Comparison of ENCODE assay signal across 20 cellular contexts in the genomic region with DNA sequence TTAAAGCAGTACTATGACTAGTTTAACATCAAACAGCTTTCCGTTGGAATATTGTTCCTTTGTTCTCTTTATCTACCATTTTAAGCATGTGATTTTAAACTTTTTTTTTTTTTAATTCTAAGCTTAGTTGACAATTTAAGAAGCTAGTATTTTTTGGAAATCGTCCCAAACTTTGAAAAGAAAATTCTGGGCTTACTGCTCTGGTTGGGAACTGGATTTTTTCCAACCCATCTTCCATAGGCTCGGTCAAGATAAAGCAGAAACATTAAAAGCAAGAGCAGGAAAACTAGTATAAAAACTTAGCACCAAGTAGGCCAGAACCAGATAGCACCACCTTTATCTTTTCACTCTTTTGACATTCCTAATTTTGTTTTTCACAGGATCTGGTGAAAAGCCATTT. TPM values are rescaled to one million over a fixed set of nuclear protein-coding genes. Genes with fewer than 3 reads are reported as not detected.
DNase-seq lines count a peak whose midpoint lies in the region; ATAC-seq, FAIRE-seq and TF ChIP-seq lines count a peak whose summit lies in the region.
"Had no signal": no experiment of that assay in that cellular context is flagged by ENCODE, and none has a peak within 500 bp of the region (broad histone marks: within the 10 kb centered on the region; RNA-seq: fewer than 3 reads in every experiment).

No MANE protein-coding gene starts in this region.

- peaks cover 41% of the 10 kb centered on the region for H3K36me3 Mint-ChIP-seq in HFFc6 (ENCODE audit: low read depth)
- peaks cover 21% of the 10 kb centered on the region for H3K36me3 Mint-ChIP-seq in mesothelial cell of epicardium

- in situ Hi-C loops in G401 (cut with HindIII; ENCODE audit: low sequenced_read_pairs), result no loop called here

- H3K4me3 Mint-ChIP-seq in HFFc6, result no peak overlapping the region
- H3K4me3 Mint-ChIP-seq in mesothelial cell of epicardium, result no peak overlapping the region
- H3K4me3 Mint-ChIP-seq: CD4-positive, alpha-beta memory T cell had no signal

- H3K27ac Mint-ChIP-seq in HFFc6 (peak overlapping the region; percentile 52; the same call in 1 of the 2 replicates), mesothelial cell of epicardium (peak overlapping the region; percentile 86)

- peak; percentile 47 for FAIRE-seq in G401.6 (lab: Jason Lieb, UNC)
- FAIRE-seq: A549, GM19239 had no signal

- H3K9me3 Mint-ChIP-seq in HFFc6 (no peaks in the 10 kb centered on the region), mesothelial cell of epicardium (no peaks in the 10 kb centered on the region)
- H3K9me3 Mint-ChIP-seq: CD4-positive, alpha-beta memory T cell had no signal

- no peak for ATAC-seq in SK-N-SH treated with all-trans-retinoic acid at 6 μM for 48 hours
- ATAC-seq: A549 had no signal

- H3K4me1 Mint-ChIP-seq in HFFc6 (ENCODE audit: low read depth) (peaks cover 42% of the 10 kb centered on the region), mesothelial cell of epicardium (peaks cover 14% of the 10 kb centered on the region)

- peaks cover 2% of the 10 kb centered on the region; the same call in 1 of the 2 replicates for H3K27me3 Mint-ChIP-seq in HFFc6 (ENCODE audit: insufficient read depth)
- H3K27me3 Mint-ChIP-seq in mesothelial cell of epicardium (ENCODE audit: low read depth), result no peaks in the 10 kb centered on the region
- H3K27me3 Mint-ChIP-seq: CD4-positive, alpha-beta memory T cell had no signal

- DNase-seq in HFFc6 (no peak), fibroblast of peridontal ligament (ENCODE audit: extremely low read depth) (peak; percentile 48), mesothelial cell of epicardium (ENCODE audit: low spot score in 2 of 2, unreplicated experiment in 2 of 2) (no peak), GM10266 (ENCODE audit: extremely low spot score) (no peak), Ammon's horn (ENCODE audit: low spot score) (no peak), G401 (ENCODE audit: low spot score) (no peak)
- DNase-seq: 8988T; ACHN; AML-193; C1 segment of cervical spinal cord; Calu3; CD4-positive, alpha-beta memory T cell; COR-L47; DND-41; GF-D8; GOT3 had no signal

- TF ChIP-seq CTCF in HFFc6 (IDR thresholded peaks at IDR 0.05), result no peak
- TF ChIP-seq CTCF in mesothelial cell of epicardium (IDR thresholded peaks at IDR 0.05; ENCODE audit: unreplicated experiment), result no peak
- TF ChIP-seq CTCF in GM10266 (IDR thresholded peaks at IDR 0.05; ENCODE audit: control insufficient read depth, insufficient read depth, low read depth, missing control alignments), result no peak

TF ChIP-seq in SK-N-SH treated with all-trans-retinoic acid at 6 μM for 48 hours, 23 proteins besides CTCF, POLR2A, EP300 and RAD21:
- no peak for TF ChIP-seq ESRRG (CRISPR knock-in tag; IDR thresholded peaks at IDR 0.05)
- TF ChIP-seq, protein P1, sequence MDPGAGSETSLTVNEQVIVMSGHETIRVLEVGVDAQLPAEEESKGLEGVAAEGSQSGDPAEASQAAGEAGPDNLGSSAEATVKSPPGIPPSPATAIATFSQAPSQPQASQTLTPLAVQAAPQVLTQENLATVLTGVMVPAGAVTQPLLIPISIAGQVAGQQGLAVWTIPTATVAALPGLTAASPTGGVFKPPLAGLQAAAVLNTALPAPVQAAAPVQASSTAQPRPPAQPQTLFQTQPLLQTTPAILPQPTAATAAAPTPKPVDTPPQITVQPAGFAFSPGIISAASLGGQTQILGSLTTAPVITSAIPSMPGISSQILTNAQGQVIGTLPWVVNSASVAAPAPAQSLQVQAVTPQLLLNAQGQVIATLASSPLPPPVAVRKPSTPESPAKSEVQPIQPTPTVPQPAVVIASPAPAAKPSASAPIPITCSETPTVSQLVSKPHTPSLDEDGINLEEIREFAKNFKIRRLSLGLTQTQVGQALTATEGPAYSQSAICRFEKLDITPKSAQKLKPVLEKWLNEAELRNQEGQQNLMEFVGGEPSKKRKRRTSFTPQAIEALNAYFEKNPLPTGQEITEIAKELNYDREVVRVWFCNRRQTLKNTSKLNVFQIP (CRISPR knock-in tag; IDR thresholded peaks at IDR 0.05; ENCODE audit: borderline replicate concordance, low read depth), result no peak

RNA-seq across cellular contexts. Expression of gene TSC22D2, which starts 49.9 kb away (rescaled TPM):
- 10 to 100 TPM; 56.8 to 81.2 (median 63.0) TPM for total RNA-seq in HFFc6 (2021; fragmentation: NEBNext Ultra II Directional; extraction: Animal tissue kit (Norgen Biotek cat#: 25700))
- 68.7 to 73.2 TPM (median 71.2 TPM) in 3 replicates for total RNA-seq in mesothelial cell of epicardium
- total RNA-seq in G401 (2014; rRNA removed; shearing (Covaris generic)), result 2.3 and 10.4 TPM in 2 replicates
